ENCODE assay signal across 1 cellular context in the genomic region with DNA sequence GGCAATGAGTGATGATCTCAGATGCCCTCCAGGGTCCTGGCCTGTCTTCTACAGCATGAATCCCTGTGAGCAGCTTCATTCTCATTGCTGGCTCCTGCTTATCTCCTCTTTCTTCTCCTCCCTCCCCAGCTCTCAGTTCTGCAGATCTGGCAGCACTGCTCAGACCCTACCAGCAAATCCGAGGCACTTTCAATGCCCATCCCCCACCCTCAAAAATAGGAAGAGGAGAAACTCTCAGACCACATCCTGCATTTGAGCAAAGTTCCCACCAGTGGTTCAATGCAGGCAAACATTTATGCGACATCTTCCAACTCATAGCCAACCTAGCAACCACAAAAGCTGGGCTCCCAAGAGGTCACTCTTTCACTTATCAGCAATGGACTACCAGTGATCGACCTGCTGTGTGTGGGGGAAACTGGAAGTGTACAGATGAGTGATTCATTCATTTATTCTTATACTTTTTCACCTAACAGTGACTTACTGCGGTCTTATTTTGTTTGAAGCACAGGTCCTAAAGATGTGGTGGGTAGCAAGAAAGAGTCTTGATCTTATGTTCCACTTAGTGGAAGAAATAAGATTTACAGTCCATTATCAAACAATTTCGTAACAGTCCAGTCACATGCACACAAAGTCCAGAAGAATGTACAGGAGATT.
TF ChIP-seq lines count a peak whose summit lies in the region.

No MANE protein-coding gene starts in this region.

TF ChIP-seq in H1, 55 proteins besides CTCF, POLR2A, EP300 and RAD21 (continued from another document):
- TF ChIP-seq, protein P1, sequence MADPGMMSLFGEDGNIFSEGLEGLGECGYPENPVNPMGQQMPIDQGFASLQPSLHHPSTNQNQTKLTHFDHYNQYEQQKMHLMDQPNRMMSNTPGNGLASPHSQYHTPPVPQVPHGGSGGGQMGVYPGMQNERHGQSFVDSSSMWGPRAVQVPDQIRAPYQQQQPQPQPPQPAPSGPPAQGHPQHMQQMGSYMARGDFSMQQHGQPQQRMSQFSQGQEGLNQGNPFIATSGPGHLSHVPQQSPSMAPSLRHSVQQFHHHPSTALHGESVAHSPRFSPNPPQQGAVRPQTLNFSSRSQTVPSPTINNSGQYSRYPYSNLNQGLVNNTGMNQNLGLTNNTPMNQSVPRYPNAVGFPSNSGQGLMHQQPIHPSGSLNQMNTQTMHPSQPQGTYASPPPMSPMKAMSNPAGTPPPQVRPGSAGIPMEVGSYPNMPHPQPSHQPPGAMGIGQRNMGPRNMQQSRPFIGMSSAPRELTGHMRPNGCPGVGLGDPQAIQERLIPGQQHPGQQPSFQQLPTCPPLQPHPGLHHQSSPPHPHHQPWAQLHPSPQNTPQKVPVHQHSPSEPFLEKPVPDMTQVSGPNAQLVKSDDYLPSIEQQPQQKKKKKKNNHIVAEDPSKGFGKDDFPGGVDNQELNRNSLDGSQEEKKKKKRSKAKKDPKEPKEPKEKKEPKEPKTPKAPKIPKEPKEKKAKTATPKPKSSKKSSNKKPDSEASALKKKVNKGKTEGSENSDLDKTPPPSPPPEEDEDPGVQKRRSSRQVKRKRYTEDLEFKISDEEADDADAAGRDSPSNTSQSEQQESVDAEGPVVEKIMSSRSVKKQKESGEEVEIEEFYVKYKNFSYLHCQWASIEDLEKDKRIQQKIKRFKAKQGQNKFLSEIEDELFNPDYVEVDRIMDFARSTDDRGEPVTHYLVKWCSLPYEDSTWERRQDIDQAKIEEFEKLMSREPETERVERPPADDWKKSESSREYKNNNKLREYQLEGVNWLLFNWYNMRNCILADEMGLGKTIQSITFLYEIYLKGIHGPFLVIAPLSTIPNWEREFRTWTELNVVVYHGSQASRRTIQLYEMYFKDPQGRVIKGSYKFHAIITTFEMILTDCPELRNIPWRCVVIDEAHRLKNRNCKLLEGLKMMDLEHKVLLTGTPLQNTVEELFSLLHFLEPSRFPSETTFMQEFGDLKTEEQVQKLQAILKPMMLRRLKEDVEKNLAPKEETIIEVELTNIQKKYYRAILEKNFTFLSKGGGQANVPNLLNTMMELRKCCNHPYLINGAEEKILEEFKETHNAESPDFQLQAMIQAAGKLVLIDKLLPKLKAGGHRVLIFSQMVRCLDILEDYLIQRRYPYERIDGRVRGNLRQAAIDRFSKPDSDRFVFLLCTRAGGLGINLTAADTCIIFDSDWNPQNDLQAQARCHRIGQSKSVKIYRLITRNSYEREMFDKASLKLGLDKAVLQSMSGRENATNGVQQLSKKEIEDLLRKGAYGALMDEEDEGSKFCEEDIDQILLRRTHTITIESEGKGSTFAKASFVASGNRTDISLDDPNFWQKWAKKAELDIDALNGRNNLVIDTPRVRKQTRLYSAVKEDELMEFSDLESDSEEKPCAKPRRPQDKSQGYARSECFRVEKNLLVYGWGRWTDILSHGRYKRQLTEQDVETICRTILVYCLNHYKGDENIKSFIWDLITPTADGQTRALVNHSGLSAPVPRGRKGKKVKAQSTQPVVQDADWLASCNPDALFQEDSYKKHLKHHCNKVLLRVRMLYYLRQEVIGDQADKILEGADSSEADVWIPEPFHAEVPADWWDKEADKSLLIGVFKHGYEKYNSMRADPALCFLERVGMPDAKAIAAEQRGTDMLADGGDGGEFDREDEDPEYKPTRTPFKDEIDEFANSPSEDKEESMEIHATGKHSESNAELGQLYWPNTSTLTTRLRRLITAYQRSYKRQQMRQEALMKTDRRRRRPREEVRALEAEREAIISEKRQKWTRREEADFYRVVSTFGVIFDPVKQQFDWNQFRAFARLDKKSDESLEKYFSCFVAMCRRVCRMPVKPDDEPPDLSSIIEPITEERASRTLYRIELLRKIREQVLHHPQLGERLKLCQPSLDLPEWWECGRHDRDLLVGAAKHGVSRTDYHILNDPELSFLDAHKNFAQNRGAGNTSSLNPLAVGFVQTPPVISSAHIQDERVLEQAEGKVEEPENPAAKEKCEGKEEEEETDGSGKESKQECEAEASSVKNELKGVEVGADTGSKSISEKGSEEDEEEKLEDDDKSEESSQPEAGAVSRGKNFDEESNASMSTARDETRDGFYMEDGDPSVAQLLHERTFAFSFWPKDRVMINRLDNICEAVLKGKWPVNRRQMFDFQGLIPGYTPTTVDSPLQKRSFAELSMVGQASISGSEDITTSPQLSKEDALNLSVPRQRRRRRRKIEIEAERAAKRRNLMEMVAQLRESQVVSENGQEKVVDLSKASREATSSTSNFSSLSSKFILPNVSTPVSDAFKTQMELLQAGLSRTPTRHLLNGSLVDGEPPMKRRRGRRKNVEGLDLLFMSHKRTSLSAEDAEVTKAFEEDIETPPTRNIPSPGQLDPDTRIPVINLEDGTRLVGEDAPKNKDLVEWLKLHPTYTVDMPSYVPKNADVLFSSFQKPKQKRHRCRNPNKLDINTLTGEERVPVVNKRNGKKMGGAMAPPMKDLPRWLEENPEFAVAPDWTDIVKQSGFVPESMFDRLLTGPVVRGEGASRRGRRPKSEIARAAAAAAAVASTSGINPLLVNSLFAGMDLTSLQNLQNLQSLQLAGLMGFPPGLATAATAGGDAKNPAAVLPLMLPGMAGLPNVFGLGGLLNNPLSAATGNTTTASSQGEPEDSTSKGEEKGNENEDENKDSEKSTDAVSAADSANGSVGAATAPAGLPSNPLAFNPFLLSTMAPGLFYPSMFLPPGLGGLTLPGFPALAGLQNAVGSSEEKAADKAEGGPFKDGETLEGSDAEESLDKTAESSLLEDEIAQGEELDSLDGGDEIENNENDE (IDR thresholded peaks at IDR 0.05; ENCODE audit: insufficient replicate concordance, low read length) = no peak
- TF ChIP-seq CHD1 (IDR thresholded peaks at IDR 0.05; ENCODE audit: low read depth, low read length) = no peak
- TF ChIP-seq RFX5 (IDR thresholded peaks at IDR 0.05; ENCODE audit: borderline replicate concordance, low read depth, low read length) = no peak
- no peak for TF ChIP-seq JUND (IDR thresholded peaks at IDR 0.05; ENCODE audit: low read length)
- TF ChIP-seq BRCA1 (IDR thresholded peaks at IDR 0.05; ENCODE audit: low read depth, low read length) = no peak
- no peak for TF ChIP-seq EGR1 (IDR thresholded peaks at IDR 0.05; ENCODE audit: borderline replicate concordance, low read depth, low read length)
- TF ChIP-seq SP4 (IDR thresholded peaks at IDR 0.05; ENCODE audit: low read length) = no peak
- no peak for TF ChIP-seq CREB1 (IDR thresholded peaks at IDR 0.05)
- no peak for TF ChIP-seq BACH1 (IDR thresholded peaks at IDR 0.05; ENCODE audit: low read length)
